In the genomic region with DNA sequence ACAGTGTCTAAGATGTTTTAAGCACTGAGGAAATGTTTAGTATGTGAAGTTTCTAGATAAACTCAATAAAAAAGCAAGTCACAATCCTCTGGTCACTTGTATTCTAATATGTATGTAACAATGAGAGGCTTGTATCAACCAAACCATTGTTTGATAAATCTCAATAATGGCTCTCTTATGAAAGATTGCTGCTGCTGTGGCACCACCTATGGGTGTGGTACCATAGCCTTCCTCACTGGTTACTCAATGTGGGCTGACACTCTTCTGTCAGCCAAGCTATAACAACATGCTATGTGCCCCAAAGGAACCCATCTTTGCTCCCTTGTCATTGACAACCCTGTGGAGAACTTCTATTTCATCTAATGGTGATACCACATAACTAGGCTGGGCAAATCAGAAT, we compare ENCODE assay signal across 2 cellular contexts.
TF ChIP-seq lines count a peak whose summit lies in the region.

No MANE protein-coding gene starts in this region.

TF ChIP-seq in Ishikawa, 13 proteins besides CTCF, POLR2A, EP300 and RAD21 (continued from another document):
- TF ChIP-seq, protein P1, sequence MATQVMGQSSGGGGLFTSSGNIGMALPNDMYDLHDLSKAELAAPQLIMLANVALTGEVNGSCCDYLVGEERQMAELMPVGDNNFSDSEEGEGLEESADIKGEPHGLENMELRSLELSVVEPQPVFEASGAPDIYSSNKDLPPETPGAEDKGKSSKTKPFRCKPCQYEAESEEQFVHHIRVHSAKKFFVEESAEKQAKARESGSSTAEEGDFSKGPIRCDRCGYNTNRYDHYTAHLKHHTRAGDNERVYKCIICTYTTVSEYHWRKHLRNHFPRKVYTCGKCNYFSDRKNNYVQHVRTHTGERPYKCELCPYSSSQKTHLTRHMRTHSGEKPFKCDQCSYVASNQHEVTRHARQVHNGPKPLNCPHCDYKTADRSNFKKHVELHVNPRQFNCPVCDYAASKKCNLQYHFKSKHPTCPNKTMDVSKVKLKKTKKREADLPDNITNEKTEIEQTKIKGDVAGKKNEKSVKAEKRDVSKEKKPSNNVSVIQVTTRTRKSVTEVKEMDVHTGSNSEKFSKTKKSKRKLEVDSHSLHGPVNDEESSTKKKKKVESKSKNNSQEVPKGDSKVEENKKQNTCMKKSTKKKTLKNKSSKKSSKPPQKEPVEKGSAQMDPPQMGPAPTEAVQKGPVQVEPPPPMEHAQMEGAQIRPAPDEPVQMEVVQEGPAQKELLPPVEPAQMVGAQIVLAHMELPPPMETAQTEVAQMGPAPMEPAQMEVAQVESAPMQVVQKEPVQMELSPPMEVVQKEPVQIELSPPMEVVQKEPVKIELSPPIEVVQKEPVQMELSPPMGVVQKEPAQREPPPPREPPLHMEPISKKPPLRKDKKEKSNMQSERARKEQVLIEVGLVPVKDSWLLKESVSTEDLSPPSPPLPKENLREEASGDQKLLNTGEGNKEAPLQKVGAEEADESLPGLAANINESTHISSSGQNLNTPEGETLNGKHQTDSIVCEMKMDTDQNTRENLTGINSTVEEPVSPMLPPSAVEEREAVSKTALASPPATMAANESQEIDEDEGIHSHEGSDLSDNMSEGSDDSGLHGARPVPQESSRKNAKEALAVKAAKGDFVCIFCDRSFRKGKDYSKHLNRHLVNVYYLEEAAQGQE (IDR thresholded peaks at IDR 0.05; ENCODE audit: low read depth): no peak
- no peak for TF ChIP-seq EGR1 (IDR thresholded peaks at IDR 0.05)
- TF ChIP-seq, protein P2, sequence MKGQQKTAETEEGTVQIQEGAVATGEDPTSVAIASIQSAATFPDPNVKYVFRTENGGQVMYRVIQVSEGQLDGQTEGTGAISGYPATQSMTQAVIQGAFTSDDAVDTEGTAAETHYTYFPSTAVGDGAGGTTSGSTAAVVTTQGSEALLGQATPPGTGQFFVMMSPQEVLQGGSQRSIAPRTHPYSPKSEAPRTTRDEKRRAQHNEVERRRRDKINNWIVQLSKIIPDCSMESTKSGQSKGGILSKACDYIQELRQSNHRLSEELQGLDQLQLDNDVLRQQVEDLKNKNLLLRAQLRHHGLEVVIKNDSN (IDR thresholded peaks at IDR 0.05): no peak

TF ChIP-seq in K562, 482 proteins besides CTCF, POLR2A, EP300 and RAD21 (continued from another document):
- TF ChIP-seq, protein P3, sequence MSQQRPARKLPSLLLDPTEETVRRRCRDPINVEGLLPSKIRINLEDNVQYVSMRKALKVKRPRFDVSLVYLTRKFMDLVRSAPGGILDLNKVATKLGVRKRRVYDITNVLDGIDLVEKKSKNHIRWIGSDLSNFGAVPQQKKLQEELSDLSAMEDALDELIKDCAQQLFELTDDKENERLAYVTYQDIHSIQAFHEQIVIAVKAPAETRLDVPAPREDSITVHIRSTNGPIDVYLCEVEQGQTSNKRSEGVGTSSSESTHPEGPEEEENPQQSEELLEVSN (IDR thresholded peaks at IDR 0.05; ENCODE audit: borderline replicate concordance in 1 of 2, extremely low read depth in 1 of 2, insufficient read depth in 1 of 2, insufficient read length in 1 of 2, low read depth in 1 of 2, low read length in 1 of 2, poor library complexity in 1 of 2, severe bottlenecking in 1 of 2): no peak
- TF ChIP-seq, protein P4, sequence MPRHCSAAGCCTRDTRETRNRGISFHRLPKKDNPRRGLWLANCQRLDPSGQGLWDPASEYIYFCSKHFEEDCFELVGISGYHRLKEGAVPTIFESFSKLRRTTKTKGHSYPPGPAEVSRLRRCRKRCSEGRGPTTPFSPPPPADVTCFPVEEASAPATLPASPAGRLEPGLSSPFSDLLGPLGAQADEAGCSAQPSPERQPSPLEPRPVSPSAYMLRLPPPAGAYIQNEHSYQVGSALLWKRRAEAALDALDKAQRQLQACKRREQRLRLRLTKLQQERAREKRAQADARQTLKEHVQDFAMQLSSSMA (CRISPR knock-in tag; IDR thresholded peaks at IDR 0.05): no peak
- TF ChIP-seq, protein P5, sequence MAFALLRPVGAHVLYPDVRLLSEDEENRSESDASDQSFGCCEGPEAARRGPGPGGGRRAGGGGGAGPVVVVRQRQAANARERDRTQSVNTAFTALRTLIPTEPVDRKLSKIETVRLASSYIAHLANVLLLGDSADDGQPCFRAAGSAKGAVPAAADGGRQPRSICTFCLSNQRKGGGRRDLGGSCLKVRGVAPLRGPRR (CRISPR knock-in tag; IDR thresholded peaks at IDR 0.05): no peak
